ENCODE assay signal across 33 cellular contexts in genomic region chr7:158188676-158189075, GRCh38.
"Had no signal": no experiment of that assay in that cellular context is flagged by ENCODE, and none has a peak within 500 bp of the region (broad histone marks: within the 10 kb centered on the region; RNA-seq: fewer than 3 reads in every experiment).

No MANE protein-coding gene starts in this region.

- H3K27me3 ChIP-seq: adrenal gland, ascending aorta, breast epithelium, dorsolateral prefrontal cortex, esophagus muscularis mucosa, foreskin keratinocyte, gastrocnemius medialis had no signal

- H3K27ac ChIP-seq: adrenal gland, ascending aorta, breast epithelium, coronary artery, dorsolateral prefrontal cortex, esophagus muscularis mucosa, foreskin keratinocyte, gastrocnemius medialis had no signal

- ATAC-seq: activated CD4-positive, alpha-beta T cell treated with anti-CD3 and anti-CD28 coated beads for 36 hours; activated CD8-positive, alpha-beta memory T cell treated with anti-CD3 and anti-CD28 coated beads, Interleukin-2, amount 10 ng/mL, durations not matched to agents 7 days and 5 days; activated CD8-positive, alpha-beta T cell treated with anti-CD3 and anti-CD28 coated beads, Interleukin-2, amount 10 ng/mL, durations not matched to agents 7 days and 5 days; activated naive CD8-positive, alpha-beta T cell treated with anti-CD3 and anti-CD28 coated beads, Interleukin-2, amount 50 U/mL, for 24 hours; foreskin keratinocyte; gastrocnemius medialis; T-helper 17 cell had no signal

- H3K4me1 Mint-ChIP-seq: activated CD4-positive, alpha-beta T cell treated with anti-CD3 and anti-CD28 coated beads for 36 hours; activated CD4-positive, alpha-beta T cell treated with anti-CD3 and anti-CD28 coated beads, Interleukin-2, amount 10 ng/mL, durations not matched to agents 24 days and 14 days; activated CD8-positive, alpha-beta memory T cell treated with anti-CD3 and anti-CD28 coated beads, Interleukin-2, amount 10 ng/mL, durations not matched to agents 7 days and 5 days; activated naive CD4-positive, alpha-beta T cell treated with anti-CD3 and anti-CD28 coated beads, Interleukin-2, amount 50 U/mL, for 24 hours; activated naive CD8-positive, alpha-beta T cell treated with anti-CD3 and anti-CD28 coated beads for 36 hours; activated naive CD8-positive, alpha-beta T cell treated with anti-CD3 and anti-CD28 coated beads, Interleukin-2, amount 50 U/mL, for 24 hours; central memory CD8-positive, alpha-beta T cell; T-helper 17 cell had no signal

- H3K4me1 ChIP-seq: adrenal gland, ascending aorta, breast epithelium, esophagus muscularis mucosa, foreskin keratinocyte, gastrocnemius medialis had no signal

- H3K9me3 Mint-ChIP-seq: activated CD4-positive, alpha-beta memory T cell treated with anti-CD3 and anti-CD28 coated beads for 36 hours; activated naive CD4-positive, alpha-beta T cell treated with anti-CD3 and anti-CD28 coated beads, Interleukin-2, amount 50 U/mL, for 24 hours; activated naive CD8-positive, alpha-beta T cell treated with anti-CD3 and anti-CD28 coated beads for 36 hours; activated naive CD8-positive, alpha-beta T cell treated with anti-CD3 and anti-CD28 coated beads, Interleukin-2, amount 50 U/mL, for 24 hours had no signal

- H3K27ac Mint-ChIP-seq: activated CD4-positive, alpha-beta memory T cell treated with anti-CD3 and anti-CD28 coated beads for 36 hours; activated CD4-positive, alpha-beta T cell treated with anti-CD3 and anti-CD28 coated beads for 36 hours; activated CD4-positive, alpha-beta T cell treated with anti-CD3 and anti-CD28 coated beads, Interleukin-2, amount 10 ng/mL, durations not matched to agents 24 days and 14 days; activated CD8-positive, alpha-beta memory T cell treated with anti-CD3 and anti-CD28 coated beads, Interleukin-2, amount 10 ng/mL, durations not matched to agents 7 days and 5 days; activated CD8-positive, alpha-beta T cell treated with anti-CD3 and anti-CD28 coated beads, Interleukin-2, amount 10 ng/mL, durations not matched to agents 7 days and 5 days; activated naive CD4-positive, alpha-beta T cell treated with anti-CD3 and anti-CD28 coated beads for 36 hours; activated naive CD4-positive, alpha-beta T cell treated with anti-CD3 and anti-CD28 coated beads, Interleukin-2, amount 50 U/mL, for 24 hours; activated naive CD8-positive, alpha-beta T cell treated with anti-CD3 and anti-CD28 coated beads for 36 hours; activated naive CD8-positive, alpha-beta T cell treated with anti-CD3 and anti-CD28 coated beads, Interleukin-2, amount 50 U/mL, for 24 hours; activated T-helper 1 cell treated with anti-CD3 and anti-CD28 coated beads, Interleukin-12 subunit alpha, Interleukin-12 subunit beta, Interleukin-2, Interleukin-4 antibody, amounts not matched to agents 30 ng/mL and 10 ng/mL and 1 ng/mL, durations not matched to agents 14 hours and 24 hours and 36 hours; activated T-helper 2 cell treated with anti-CD3 and anti-CD28 coated beads, Interferon-gamma antibody, Interleukin-2, Interleukin-4, amounts not matched to agents 10 μg/mL and 5 μg/mL and 100 μg/mL, durations not matched to agents 14 hours and 24 hours and 36 hours; dendritic cell treated with granulocyte-macrophage colony-stimulating factor and Interleukin-4, amounts not matched to agents 40 ng/mL and 50 ng/mL, for 4 days; T-helper 17 cell had no signal

- H3K36me3 ChIP-seq: adrenal gland, ascending aorta, breast epithelium, esophagus muscularis mucosa, gastrocnemius medialis had no signal

- H3K36me3 Mint-ChIP-seq: activated CD4-positive, alpha-beta memory T cell treated with anti-CD3 and anti-CD28 coated beads for 36 hours; activated CD8-positive, alpha-beta memory T cell treated with anti-CD3 and anti-CD28 coated beads, Interleukin-2, amount 10 ng/mL, durations not matched to agents 7 days and 5 days; activated naive CD4-positive, alpha-beta T cell treated with anti-CD3 and anti-CD28 coated beads, Interleukin-2, amount 50 U/mL, for 24 hours; activated naive CD8-positive, alpha-beta T cell treated with anti-CD3 and anti-CD28 coated beads for 36 hours had no signal

- H3K4me3 ChIP-seq: adrenal gland, ascending aorta, breast epithelium, coronary artery, dorsolateral prefrontal cortex, esophagus muscularis mucosa, gastrocnemius medialis had no signal

- H3K9me3 ChIP-seq: adrenal gland, ascending aorta, gastrocnemius medialis had no signal

- H3K4me3 Mint-ChIP-seq: activated CD4-positive, alpha-beta memory T cell treated with anti-CD3 and anti-CD28 coated beads for 36 hours; activated CD4-positive, alpha-beta T cell treated with anti-CD3 and anti-CD28 coated beads for 36 hours; activated CD4-positive, alpha-beta T cell treated with anti-CD3 and anti-CD28 coated beads, Interleukin-2, amount 10 ng/mL, durations not matched to agents 24 days and 14 days; activated CD8-positive, alpha-beta memory T cell treated with anti-CD3 and anti-CD28 coated beads, Interleukin-2, amount 10 ng/mL, durations not matched to agents 7 days and 5 days; activated CD8-positive, alpha-beta T cell treated with anti-CD3 and anti-CD28 coated beads, Interleukin-2, amount 10 ng/mL, durations not matched to agents 7 days and 5 days; activated naive CD4-positive, alpha-beta T cell treated with anti-CD3 and anti-CD28 coated beads for 36 hours; activated naive CD4-positive, alpha-beta T cell treated with anti-CD3 and anti-CD28 coated beads, Interleukin-2, amount 50 U/mL, for 24 hours; activated naive CD8-positive, alpha-beta T cell treated with anti-CD3 and anti-CD28 coated beads for 36 hours; activated naive CD8-positive, alpha-beta T cell treated with anti-CD3 and anti-CD28 coated beads, Interleukin-2, amount 50 U/mL, for 24 hours; activated T-helper 1 cell treated with anti-CD3 and anti-CD28 coated beads, Interleukin-12 subunit alpha, Interleukin-12 subunit beta, Interleukin-2, Interleukin-4 antibody, amounts not matched to agents 30 ng/mL and 10 ng/mL and 1 ng/mL, durations not matched to agents 14 hours and 24 hours and 36 hours; brain; central memory CD8-positive, alpha-beta T cell; dendritic cell treated with granulocyte-macrophage colony-stimulating factor and Interleukin-4, amounts not matched to agents 40 ng/mL and 50 ng/mL, for 4 days; T-helper 17 cell had no signal

- H3K27me3 Mint-ChIP-seq: activated CD4-positive, alpha-beta T cell treated with anti-CD3 and anti-CD28 coated beads for 36 hours; activated CD4-positive, alpha-beta T cell treated with anti-CD3 and anti-CD28 coated beads, Interleukin-2, amount 10 ng/mL, durations not matched to agents 24 days and 14 days; activated CD8-positive, alpha-beta memory T cell treated with anti-CD3 and anti-CD28 coated beads, Interleukin-2, amount 10 ng/mL, durations not matched to agents 7 days and 5 days; brain; central memory CD8-positive, alpha-beta T cell; dendritic cell treated with granulocyte-macrophage colony-stimulating factor and Interleukin-4, amounts not matched to agents 40 ng/mL and 50 ng/mL, for 4 days; T-helper 17 cell had no signal

- DNase-seq: activated CD4-positive, alpha-beta memory T cell treated with anti-CD3 and anti-CD28 coated beads for 36 hours; activated CD4-positive, alpha-beta T cell treated with anti-CD3 and anti-CD28 coated beads for 36 hours; activated CD4-positive, alpha-beta T cell treated with anti-CD3 and anti-CD28 coated beads, Interleukin-2, amount 10 ng/mL, durations not matched to agents 24 days and 14 days; activated CD4-positive, CD25-positive, alpha-beta regulatory T cell; activated CD4-positive, CD25-positive, alpha-beta regulatory T cell treated with anti-CD3 and anti-CD28 coated beads, Interleukin-2, amount 50 U/mL, for 72 hours; activated CD8-positive, alpha-beta memory T cell treated with anti-CD3 and anti-CD28 coated beads, Interleukin-2, amount 10 ng/mL, durations not matched to agents 7 days and 5 days; activated CD8-positive, alpha-beta memory T cell treated with anti-CD3 and anti-CD28 coated beads, Interleukin-2, amount 50 U/mL, for 4 hours; activated CD8-positive, alpha-beta T cell treated with anti-CD3 and anti-CD28 coated beads, Interleukin-2, amount 10 ng/mL, durations not matched to agents 7 days and 5 days; activated effector memory CD4-positive, alpha-beta T cell treated with anti-CD3 and anti-CD28 coated beads, Interleukin-2, amount 50 U/mL, for 16 hours; activated naive CD4-positive, alpha-beta T cell treated with anti-CD3 and anti-CD28 coated beads for 36 hours; activated naive CD8-positive, alpha-beta T cell treated with anti-CD3 and anti-CD28 coated beads for 36 hours; activated naive CD8-positive, alpha-beta T cell treated with anti-CD3 and anti-CD28 coated beads, Interleukin-2, amount 50 U/mL, for 24 hours; activated T-cell treated with anti-CD3 and anti-CD28 coated beads, Interleukin-2, amount 50 U/mL, for 1 hour; activated T-cell treated with anti-CD3 and anti-CD28 coated beads, Interleukin-2, amount 50 U/mL, for 48 hours; adrenal gland; amygdala; dorsolateral prefrontal cortex; effector memory CD4-positive, alpha-beta T cell; erythroblast; foreskin keratinocyte; gastrocnemius medialis; T-helper 1 cell; T-helper 17 cell had no signal
